ENCODE assay signal across 1 cellular context in the genomic region with DNA sequence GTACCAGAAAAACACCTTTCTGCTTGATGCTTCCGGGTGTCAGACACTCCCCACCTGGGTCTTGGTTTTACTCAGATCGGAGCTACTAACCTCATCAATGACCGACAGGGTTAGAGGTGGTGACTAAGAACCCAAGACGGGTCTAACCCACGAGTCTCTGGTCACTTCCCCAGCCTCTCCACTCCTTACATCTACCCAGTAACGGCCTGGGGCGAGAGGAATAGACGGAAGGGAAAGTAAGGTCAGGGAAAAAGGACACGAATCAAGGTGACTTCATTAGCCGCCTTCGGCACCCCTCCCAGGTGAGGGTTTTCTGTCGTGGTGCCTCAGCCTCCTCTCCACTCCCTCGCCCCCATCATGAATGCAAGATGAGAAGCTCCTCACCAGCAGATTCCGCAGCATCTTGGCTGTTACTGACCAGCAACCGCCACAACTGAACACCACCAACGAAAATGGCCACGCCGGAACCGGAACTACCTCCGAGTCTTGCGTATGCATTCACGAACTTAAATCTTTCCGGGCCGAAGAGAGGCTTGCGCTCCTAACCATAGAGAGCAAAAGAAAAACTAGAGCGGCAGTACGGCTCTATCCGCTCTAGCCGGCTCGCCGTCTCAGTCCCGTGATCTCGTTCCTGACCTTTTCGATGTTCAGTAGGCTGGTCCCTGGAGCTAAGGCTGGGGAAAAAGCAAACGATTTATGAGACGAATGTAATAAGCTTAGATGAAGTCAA.
TF ChIP-seq lines count a peak whose summit lies in the region.

A gene with protein sequence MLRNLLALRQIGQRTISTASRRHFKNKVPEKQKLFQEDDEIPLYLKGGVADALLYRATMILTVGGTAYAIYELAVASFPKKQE (minus strand): TSS at position 469 of the 730 bp plus-strand sequence. CDS start 67 bp downstream, at position 402.

TF ChIP-seq in HepG2, 621 proteins besides CTCF, POLR2A, EP300 and RAD21 (continued from another document and continues in another):
- TF ChIP-seq ZNF367 (CRISPR knock-in tag; IDR thresholded peaks at IDR 0.05; ENCODE audit: borderline replicate concordance) (0 out of 2 replicates have a peak, but pooled peaks have one; percentile 18), ONECUT2 (CRISPR knock-in tag; IDR thresholded peaks at IDR 0.05) (no peak), HOXA5 (CRISPR knock-in tag; IDR thresholded peaks at IDR 0.05) (peak; percentile 52; the same call in 1 of the 2 replicates), PHF5A (CRISPR knock-in tag; IDR thresholded peaks at IDR 0.05; ENCODE audit: low read depth, unreplicated experiment) (peak; percentile 78), ZNF138 (CRISPR knock-in tag; IDR thresholded peaks at IDR 0.05; ENCODE audit: low read depth) (no peak), TARDBP (CRISPR knock-in tag; IDR thresholded peaks at IDR 0.05) (peak; percentile 85; the same call in 1 of the 2 replicates), ZNF619 (CRISPR knock-in tag; IDR thresholded peaks at IDR 0.05) (peak; percentile 39; the same call in 1 of the 2 replicates), ZNF709 (CRISPR knock-in tag; IDR thresholded peaks at IDR 0.05) (no peak; the same call in 1 of the 2 replicates), GLI4 (CRISPR knock-in tag; IDR thresholded peaks at IDR 0.05; ENCODE audit: borderline replicate concordance) (no peak), TBP (CRISPR knock-in tag; IDR thresholded peaks at IDR 0.05) (no peak), SRSF9 (IDR thresholded peaks at IDR 0.05; ENCODE audit: borderline replicate concordance, insufficient read depth, low read depth, low read length, poor library complexity, severe bottlenecking) (no peak), ZFP1 (CRISPR knock-in tag; IDR thresholded peaks at IDR 0.05) (peak; percentile 52; the same call in 1 of the 2 replicates), ZNF24 (IDR thresholded peaks at IDR 0.05) (peak; percentile 28; the same call in 1 of the 2 replicates), SP4 (CRISPR knock-in tag; IDR thresholded peaks at IDR 0.05) (peak; percentile 74), U2AF1 (optimal IDR thresholded peaks at IDR 0.05; ENCODE audit: low read depth, low read length) (peak; percentile 98), SCMH1 (CRISPR knock-in tag; IDR thresholded peaks at IDR 0.05; ENCODE audit: borderline replicate concordance) (no peak), AKAP8 (CRISPR knock-in tag; IDR thresholded peaks at IDR 0.05) (no peak), MXI1 (IDR thresholded peaks at IDR 0.05; ENCODE audit: borderline replicate concordance, low read depth, low read length) (peak; percentile 59; the same call in 1 of the 3 replicates), HMGA1 (CRISPR knock-in tag; conservative IDR thresholded peaks at IDR 0.05) (no peak), PITX1 (CRISPR knock-in tag; IDR thresholded peaks at IDR 0.05) (0 out of 2 replicates have a peak, but pooled peaks have one; percentile 16), SIX1 (CRISPR knock-in tag; IDR thresholded peaks at IDR 0.05; ENCODE audit: borderline replicate concordance) (no peak), ZSCAN9 (CRISPR knock-in tag; IDR thresholded peaks at IDR 0.05; ENCODE audit: borderline replicate concordance) (peak; percentile 57; the same call in 1 of the 2 replicates), MAZ (IDR thresholded peaks at IDR 0.05; ENCODE audit: borderline replicate concordance, low read depth, low read length) (no peak; the same call in 1 of the 2 replicates), MAZ (CRISPR knock-in tag; IDR thresholded peaks at IDR 0.05; ENCODE audit: low read depth) (0 out of 2 replicates have a peak, but pooled peaks have one; percentile 24), ETV6 (CRISPR knock-in tag; conservative IDR thresholded peaks at IDR 0.05) (no peak), RFXAP (CRISPR knock-in tag; IDR thresholded peaks at IDR 0.05; ENCODE audit: borderline replicate concordance) (no peak; the same call in 1 of the 2 replicates), MED8 (CRISPR knock-in tag; IDR thresholded peaks at IDR 0.05; ENCODE audit: insufficient replicate concordance) (no peak), IKZF1 (IDR thresholded peaks at IDR 0.05) (no peak), ZSCAN12 (CRISPR knock-in tag; IDR thresholded peaks at IDR 0.05) (no peak), MLLT10 (CRISPR knock-in tag; IDR thresholded peaks at IDR 0.05) (no peak), NR1H2 (CRISPR knock-in tag; IDR thresholded peaks at IDR 0.05; ENCODE audit: borderline replicate concordance, low read depth) (no peak)
- TF ChIP-seq, protein P1, sequence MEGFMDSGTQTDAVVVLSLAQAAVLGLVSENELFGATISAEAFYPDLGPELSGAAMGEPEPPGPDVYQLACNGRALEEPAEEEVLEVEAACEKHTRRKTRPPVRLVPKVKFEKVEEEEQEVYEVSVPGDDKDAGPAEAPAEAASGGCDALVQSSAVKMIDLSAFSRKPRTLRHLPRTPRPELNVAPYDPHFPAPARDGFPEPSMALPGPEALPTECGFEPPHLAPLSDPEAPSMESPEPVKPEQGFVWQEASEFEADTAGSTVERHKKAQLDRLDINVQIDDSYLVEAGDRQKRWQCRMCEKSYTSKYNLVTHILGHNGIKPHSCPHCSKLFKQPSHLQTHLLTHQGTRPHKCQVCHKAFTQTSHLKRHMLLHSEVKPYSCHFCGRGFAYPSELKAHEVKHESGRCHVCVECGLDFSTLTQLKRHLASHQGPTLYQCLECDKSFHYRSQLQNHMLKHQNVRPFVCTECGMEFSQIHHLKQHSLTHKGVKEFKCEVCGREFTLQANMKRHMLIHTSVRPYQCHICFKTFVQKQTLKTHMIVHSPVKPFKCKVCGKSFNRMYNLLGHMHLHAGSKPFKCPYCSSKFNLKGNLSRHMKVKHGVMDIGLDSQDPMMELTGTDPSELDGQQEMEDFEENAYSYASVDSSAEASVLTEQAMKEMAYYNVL (CRISPR knock-in tag; IDR thresholded peaks at IDR 0.05; ENCODE audit: borderline replicate concordance): 0 out of 2 replicates have a peak, but pooled peaks have one; percentile 22
- TF ChIP-seq, protein P2, sequence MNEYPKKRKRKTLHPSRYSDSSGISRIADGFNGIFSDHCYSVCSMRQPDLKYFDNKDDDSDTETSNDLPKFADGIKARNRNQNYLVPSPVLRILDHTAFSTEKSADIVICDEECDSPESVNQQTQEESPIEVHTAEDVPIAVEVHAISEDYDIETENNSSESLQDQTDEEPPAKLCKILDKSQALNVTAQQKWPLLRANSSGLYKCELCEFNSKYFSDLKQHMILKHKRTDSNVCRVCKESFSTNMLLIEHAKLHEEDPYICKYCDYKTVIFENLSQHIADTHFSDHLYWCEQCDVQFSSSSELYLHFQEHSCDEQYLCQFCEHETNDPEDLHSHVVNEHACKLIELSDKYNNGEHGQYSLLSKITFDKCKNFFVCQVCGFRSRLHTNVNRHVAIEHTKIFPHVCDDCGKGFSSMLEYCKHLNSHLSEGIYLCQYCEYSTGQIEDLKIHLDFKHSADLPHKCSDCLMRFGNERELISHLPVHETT (CRISPR knock-in tag; conservative IDR thresholded peaks at IDR 0.05): 0 out of 2 replicates have a peak, but pooled peaks have one; percentile 24
- TF ChIP-seq, protein P3, sequence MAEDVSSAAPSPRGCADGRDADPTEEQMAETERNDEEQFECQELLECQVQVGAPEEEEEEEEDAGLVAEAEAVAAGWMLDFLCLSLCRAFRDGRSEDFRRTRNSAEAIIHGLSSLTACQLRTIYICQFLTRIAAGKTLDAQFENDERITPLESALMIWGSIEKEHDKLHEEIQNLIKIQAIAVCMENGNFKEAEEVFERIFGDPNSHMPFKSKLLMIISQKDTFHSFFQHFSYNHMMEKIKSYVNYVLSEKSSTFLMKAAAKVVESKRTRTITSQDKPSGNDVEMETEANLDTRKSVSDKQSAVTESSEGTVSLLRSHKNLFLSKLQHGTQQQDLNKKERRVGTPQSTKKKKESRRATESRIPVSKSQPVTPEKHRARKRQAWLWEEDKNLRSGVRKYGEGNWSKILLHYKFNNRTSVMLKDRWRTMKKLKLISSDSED (CRISPR knock-in tag; IDR thresholded peaks at IDR 0.05): no peak
- TF ChIP-seq, protein P4, sequence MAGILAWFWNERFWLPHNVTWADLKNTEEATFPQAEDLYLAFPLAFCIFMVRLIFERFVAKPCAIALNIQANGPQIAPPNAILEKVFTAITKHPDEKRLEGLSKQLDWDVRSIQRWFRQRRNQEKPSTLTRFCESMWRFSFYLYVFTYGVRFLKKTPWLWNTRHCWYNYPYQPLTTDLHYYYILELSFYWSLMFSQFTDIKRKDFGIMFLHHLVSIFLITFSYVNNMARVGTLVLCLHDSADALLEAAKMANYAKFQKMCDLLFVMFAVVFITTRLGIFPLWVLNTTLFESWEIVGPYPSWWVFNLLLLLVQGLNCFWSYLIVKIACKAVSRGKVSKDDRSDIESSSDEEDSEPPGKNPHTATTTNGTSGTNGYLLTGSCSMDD (CRISPR knock-in tag; IDR thresholded peaks at IDR 0.05): no peak
- TF ChIP-seq, protein P5, sequence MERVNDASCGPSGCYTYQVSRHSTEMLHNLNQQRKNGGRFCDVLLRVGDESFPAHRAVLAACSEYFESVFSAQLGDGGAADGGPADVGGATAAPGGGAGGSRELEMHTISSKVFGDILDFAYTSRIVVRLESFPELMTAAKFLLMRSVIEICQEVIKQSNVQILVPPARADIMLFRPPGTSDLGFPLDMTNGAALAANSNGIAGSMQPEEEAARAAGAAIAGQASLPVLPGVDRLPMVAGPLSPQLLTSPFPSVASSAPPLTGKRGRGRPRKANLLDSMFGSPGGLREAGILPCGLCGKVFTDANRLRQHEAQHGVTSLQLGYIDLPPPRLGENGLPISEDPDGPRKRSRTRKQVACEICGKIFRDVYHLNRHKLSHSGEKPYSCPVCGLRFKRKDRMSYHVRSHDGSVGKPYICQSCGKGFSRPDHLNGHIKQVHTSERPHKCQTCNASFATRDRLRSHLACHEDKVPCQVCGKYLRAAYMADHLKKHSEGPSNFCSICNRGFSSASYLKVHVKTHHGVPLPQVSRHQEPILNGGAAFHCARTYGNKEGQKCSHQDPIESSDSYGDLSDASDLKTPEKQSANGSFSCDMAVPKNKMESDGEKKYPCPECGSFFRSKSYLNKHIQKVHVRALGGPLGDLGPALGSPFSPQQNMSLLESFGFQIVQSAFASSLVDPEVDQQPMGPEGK (CRISPR knock-in tag; IDR thresholded peaks at IDR 0.05): no peak; the same call in 1 of the 2 replicates
- TF ChIP-seq, protein P6, sequence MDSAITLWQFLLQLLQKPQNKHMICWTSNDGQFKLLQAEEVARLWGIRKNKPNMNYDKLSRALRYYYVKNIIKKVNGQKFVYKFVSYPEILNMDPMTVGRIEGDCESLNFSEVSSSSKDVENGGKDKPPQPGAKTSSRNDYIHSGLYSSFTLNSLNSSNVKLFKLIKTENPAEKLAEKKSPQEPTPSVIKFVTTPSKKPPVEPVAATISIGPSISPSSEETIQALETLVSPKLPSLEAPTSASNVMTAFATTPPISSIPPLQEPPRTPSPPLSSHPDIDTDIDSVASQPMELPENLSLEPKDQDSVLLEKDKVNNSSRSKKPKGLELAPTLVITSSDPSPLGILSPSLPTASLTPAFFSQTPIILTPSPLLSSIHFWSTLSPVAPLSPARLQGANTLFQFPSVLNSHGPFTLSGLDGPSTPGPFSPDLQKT (CRISPR knock-in tag; IDR thresholded peaks at IDR 0.05; ENCODE audit: borderline replicate concordance): no peak; the same call in 1 of the 2 replicates
- TF ChIP-seq, protein P7, sequence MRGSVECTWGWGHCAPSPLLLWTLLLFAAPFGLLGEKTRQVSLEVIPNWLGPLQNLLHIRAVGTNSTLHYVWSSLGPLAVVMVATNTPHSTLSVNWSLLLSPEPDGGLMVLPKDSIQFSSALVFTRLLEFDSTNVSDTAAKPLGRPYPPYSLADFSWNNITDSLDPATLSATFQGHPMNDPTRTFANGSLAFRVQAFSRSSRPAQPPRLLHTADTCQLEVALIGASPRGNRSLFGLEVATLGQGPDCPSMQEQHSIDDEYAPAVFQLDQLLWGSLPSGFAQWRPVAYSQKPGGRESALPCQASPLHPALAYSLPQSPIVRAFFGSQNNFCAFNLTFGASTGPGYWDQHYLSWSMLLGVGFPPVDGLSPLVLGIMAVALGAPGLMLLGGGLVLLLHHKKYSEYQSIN (CRISPR knock-in tag; IDR thresholded peaks at IDR 0.05; ENCODE audit: borderline replicate concordance): no peak
- TF ChIP-seq, protein P8, sequence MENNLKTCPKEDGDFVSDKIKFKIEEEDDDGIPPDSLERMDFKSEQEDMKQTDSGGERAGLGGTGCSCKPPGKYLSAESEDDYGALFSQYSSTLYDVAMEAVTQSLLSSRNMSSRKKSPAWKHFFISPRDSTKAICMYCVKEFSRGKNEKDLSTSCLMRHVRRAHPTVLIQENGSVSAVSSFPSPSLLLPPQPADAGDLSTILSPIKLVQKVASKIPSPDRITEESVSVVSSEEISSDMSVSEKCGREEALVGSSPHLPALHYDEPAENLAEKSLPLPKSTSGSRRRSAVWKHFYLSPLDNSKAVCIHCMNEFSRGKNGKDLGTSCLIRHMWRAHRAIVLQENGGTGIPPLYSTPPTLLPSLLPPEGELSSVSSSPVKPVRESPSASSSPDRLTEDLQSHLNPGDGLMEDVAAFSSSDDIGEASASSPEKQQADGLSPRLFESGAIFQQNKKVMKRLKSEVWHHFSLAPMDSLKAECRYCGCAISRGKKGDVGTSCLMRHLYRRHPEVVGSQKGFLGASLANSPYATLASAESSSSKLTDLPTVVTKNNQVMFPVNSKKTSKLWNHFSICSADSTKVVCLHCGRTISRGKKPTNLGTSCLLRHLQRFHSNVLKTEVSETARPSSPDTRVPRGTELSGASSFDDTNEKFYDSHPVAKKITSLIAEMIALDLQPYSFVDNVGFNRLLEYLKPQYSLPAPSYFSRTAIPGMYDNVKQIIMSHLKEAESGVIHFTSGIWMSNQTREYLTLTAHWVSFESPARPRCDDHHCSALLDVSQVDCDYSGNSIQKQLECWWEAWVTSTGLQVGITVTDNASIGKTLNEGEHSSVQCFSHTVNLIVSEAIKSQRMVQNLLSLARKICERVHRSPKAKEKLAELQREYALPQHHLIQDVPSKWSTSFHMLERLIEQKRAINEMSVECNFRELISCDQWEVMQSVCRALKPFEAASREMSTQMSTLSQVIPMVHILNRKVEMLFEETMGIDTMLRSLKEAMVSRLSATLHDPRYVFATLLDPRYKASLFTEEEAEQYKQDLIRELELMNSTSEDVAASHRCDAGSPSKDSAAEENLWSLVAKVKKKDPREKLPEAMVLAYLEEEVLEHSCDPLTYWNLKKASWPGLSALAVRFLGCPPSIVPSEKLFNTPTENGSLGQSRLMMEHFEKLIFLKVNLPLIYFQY (CRISPR knock-in tag; IDR thresholded peaks at IDR 0.05; ENCODE audit: borderline replicate concordance): no peak
- TF ChIP-seq, protein P9, sequence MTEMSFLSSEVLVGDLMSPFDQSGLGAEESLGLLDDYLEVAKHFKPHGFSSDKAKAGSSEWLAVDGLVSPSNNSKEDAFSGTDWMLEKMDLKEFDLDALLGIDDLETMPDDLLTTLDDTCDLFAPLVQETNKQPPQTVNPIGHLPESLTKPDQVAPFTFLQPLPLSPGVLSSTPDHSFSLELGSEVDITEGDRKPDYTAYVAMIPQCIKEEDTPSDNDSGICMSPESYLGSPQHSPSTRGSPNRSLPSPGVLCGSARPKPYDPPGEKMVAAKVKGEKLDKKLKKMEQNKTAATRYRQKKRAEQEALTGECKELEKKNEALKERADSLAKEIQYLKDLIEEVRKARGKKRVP (CRISPR knock-in tag; IDR thresholded peaks at IDR 0.05): peak in 1 of 2 experiments; percentile 48; a peak in 1 of 4 replicates
